In the genomic region with DNA sequence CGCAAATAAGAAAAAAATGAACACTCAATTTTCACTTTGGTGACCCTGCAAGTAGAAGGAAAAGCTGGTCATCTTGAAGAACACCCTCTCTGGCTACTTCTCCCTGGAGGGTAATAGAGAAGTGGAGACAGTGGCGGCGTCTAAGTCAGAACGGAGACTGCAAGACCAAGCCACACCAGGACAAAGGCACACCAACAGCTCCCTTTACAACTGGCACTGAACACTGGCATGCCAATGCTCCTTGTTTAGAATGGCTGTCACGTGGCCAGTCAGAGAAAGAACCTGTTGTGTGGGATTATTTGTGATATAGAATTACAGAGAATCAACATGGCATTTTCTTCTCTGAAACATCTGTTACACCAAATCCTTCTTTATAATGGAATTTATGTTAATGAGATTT, we compare ENCODE assay signal across 19 cellular contexts.
A peak's percentile ranks its signal among the peaks of the same experiment; 100 is the strongest.
DNase-seq lines count a peak whose midpoint lies in the region; ATAC-seq and TF ChIP-seq lines count a peak whose summit lies in the region.
"Had no signal": no experiment of that assay in that cellular context is flagged by ENCODE, and none has a peak within 500 bp of the region (broad histone marks: within the 10 kb centered on the region; RNA-seq: fewer than 3 reads in every experiment).

No MANE protein-coding gene starts in this region.

- H3K4me3 Mint-ChIP-seq in activated CD8-positive, alpha-beta memory T cell treated with anti-CD3 and anti-CD28 coated beads, Interleukin-2, amount 10 ng/mL, durations not matched to agents 7 days and 5 days: no peak overlapping the region
- no peak overlapping the region for H3K4me3 Mint-ChIP-seq in activated T-cell treated with anti-CD3 and anti-CD28 coated beads, Interleukin-2, amount 50 U/mL, for 4 hours
- H3K4me3 Mint-ChIP-seq: activated naive CD4-positive, alpha-beta T cell treated with anti-CD3 and anti-CD28 coated beads, Interleukin-2, amount 50 U/mL, for 24 hours; naive thymus-derived CD4-positive, alpha-beta T cell had no signal

- CTCF ChIA-PET in activated CD8-positive, alpha-beta memory T cell treated with anti-CD3 and anti-CD28 coated beads, Interleukin-2, amount 10 ng/mL, durations not matched to agents 7 days and 5 days (lab: Charles Lee): no interaction called here

- no peaks in the 10 kb centered on the region for H3K27me3 ChIP-seq in body of pancreas

- no peak for TF ChIP-seq CTCF in body of pancreas (IDR thresholded peaks at IDR 0.05)

- H3K36me3 Mint-ChIP-seq in activated CD8-positive, alpha-beta memory T cell treated with anti-CD3 and anti-CD28 coated beads, Interleukin-2, amount 10 ng/mL, durations not matched to agents 7 days and 5 days: peaks cover 35% of the 10 kb centered on the region
- H3K36me3 Mint-ChIP-seq in activated T-cell treated with anti-CD3 and anti-CD28 coated beads, Interleukin-2, amount 50 U/mL, for 4 hours (ENCODE audit: insufficient read depth): peaks cover 23% of the 10 kb centered on the region

- peaks cover 5% of the 10 kb centered on the region for H3K4me1 Mint-ChIP-seq in activated CD8-positive, alpha-beta memory T cell treated with anti-CD3 and anti-CD28 coated beads, Interleukin-2, amount 10 ng/mL, durations not matched to agents 7 days and 5 days
- H3K4me1 Mint-ChIP-seq in activated T-cell treated with anti-CD3 and anti-CD28 coated beads, Interleukin-2, amount 50 U/mL, for 4 hours (ENCODE audit: low read depth): peaks cover 8% of the 10 kb centered on the region

- intact Hi-C loops in body of pancreas (cut with DNase I) (no loop called here), left colon (cut with DNase I, micrococcal nuclease) (no loop called here)

- H3K27ac ChIP-seq in body of pancreas: peak overlapping the region in 1 of 4 donors; percentile 18

- TF ChIP-seq POLR2A in body of pancreas (IDR thresholded peaks at IDR 0.05): no peak

- DNase-seq in activated CD8-positive, alpha-beta memory T cell treated with anti-CD3 and anti-CD28 coated beads for 24 hours: peak; percentile 13
- DNase-seq in activated CD8-positive, alpha-beta memory T cell treated with anti-CD3 and anti-CD28 coated beads, Interleukin-2, amount 10 ng/mL, durations not matched to agents 7 days and 5 days: no peak
- DNase-seq in body of pancreas (peak in 3 of 4 donors; percentile 46 to 71 (median 53)), left colon (no peak), superior temporal gyrus (ENCODE audit: extremely low spot score) (peak; percentile 92), AG20443 (ENCODE audit: low spot score) (no peak)
- no peak for DNase-seq in activated T-cell treated with anti-CD3 and anti-CD28 coated beads, Interleukin-2, amount 50 U/mL, for 4 hours
- DNase-seq: central memory CD4-positive, alpha-beta T cell; DMS153; glutamatergic neuron; KBM-7; left cardiac atrium; naive thymus-derived CD4-positive, alpha-beta T cell; NCI-H146; NCI-H69; stimulated activated naive CD4-positive, alpha-beta T cell had no signal

- no peak overlapping the region for H3K4me3 ChIP-seq in body of pancreas
- H3K4me3 ChIP-seq: skin epidermis had no signal

- ATAC-seq in activated CD8-positive, alpha-beta memory T cell treated with anti-CD3 and anti-CD28 coated beads, Interleukin-2, amount 10 ng/mL, durations not matched to agents 7 days and 5 days: no peak
- no peak for ATAC-seq in body of pancreas
- peak; percentile 73 for ATAC-seq in left colon
- ATAC-seq in activated T-cell treated with anti-CD3 and anti-CD28 coated beads, Interleukin-2, amount 50 U/mL, for 4 hours: no peak
- ATAC-seq in HG02763 (IDR thresholded peaks at IDR 0.05; ENCODE audit: unreplicated experiment): no peak
- ATAC-seq: naive thymus-derived CD4-positive, alpha-beta T cell had no signal

- peaks cover 9% of the 10 kb centered on the region for H3K4me1 ChIP-seq in body of pancreas

- no peaks in the 10 kb centered on the region for H3K9me3 ChIP-seq in body of pancreas

- WGBS in body of pancreas, 2 donors: 50 to 52% methylated on average over 4 to 5 of the region's 5 CpGs

- no peaks in the 10 kb centered on the region for H3K9me3 Mint-ChIP-seq in activated CD8-positive, alpha-beta memory T cell treated with anti-CD3 and anti-CD28 coated beads, Interleukin-2, amount 10 ng/mL, durations not matched to agents 7 days and 5 days (ENCODE audit: low read depth)
- H3K9me3 Mint-ChIP-seq in activated T-cell treated with anti-CD3 and anti-CD28 coated beads, Interleukin-2, amount 50 U/mL, for 4 hours: no peaks in the 10 kb centered on the region
- H3K9me3 Mint-ChIP-seq: activated naive CD4-positive, alpha-beta T cell treated with anti-CD3 and anti-CD28 coated beads, Interleukin-2, amount 50 U/mL, for 24 hours; naive thymus-derived CD4-positive, alpha-beta T cell had no signal

- no peaks in the 10 kb centered on the region for H3K27me3 Mint-ChIP-seq in activated CD8-positive, alpha-beta memory T cell treated with anti-CD3 and anti-CD28 coated beads, Interleukin-2, amount 10 ng/mL, durations not matched to agents 7 days and 5 days
- H3K27me3 Mint-ChIP-seq in activated T-cell treated with anti-CD3 and anti-CD28 coated beads, Interleukin-2, amount 50 U/mL, for 4 hours (ENCODE audit: low read depth): no peaks in the 10 kb centered on the region
- H3K27me3 Mint-ChIP-seq: activated naive CD4-positive, alpha-beta T cell treated with anti-CD3 and anti-CD28 coated beads, Interleukin-2, amount 50 U/mL, for 24 hours; naive thymus-derived CD4-positive, alpha-beta T cell had no signal

- peaks cover 7 to 8% of the 10 kb centered on the region in 2 donors for H3K36me3 ChIP-seq in body of pancreas (replicated peaks in 1 of 2; ENCODE audit: insufficient read depth in 1 of 2, low read depth in 2 of 2)

- H3K27ac Mint-ChIP-seq in activated CD8-positive, alpha-beta memory T cell treated with anti-CD3 and anti-CD28 coated beads, Interleukin-2, amount 10 ng/mL, durations not matched to agents 7 days and 5 days: no peak overlapping the region

Comparison
In these comparisons a context has a peak if more than half of its experiments do, and no peak if none do; other contexts are left out.
1. DNase-seq: peak in activated CD8-positive, alpha-beta memory T cell treated with anti-CD3 and anti-CD28 coated beads for 24 hours (single experiment), body of pancreas (3 of 4) and superior temporal gyrus (single experiment); none in activated CD8-positive, alpha-beta memory T cell treated with anti-CD3 and anti-CD28 coated beads, Interleukin-2, amount 10 ng/mL, durations not matched to agents 7 days and 5 days (single experiment), left colon (0 of 2), activated T-cell treated with anti-CD3 and anti-CD28 coated beads, Interleukin-2, amount 50 U/mL, for 4 hours (single experiment) and AG20443 (single experiment).